ENCODE assay signal across 2 cellular contexts in genomic region chr19:3149089-3149488, GRCh38.
TF ChIP-seq lines count a peak whose summit lies in the region.

No MANE protein-coding gene starts in this region.

TF ChIP-seq in HepG2, 621 proteins besides CTCF, POLR2A, EP300 and RAD21:
- peak; percentile 96 for TF ChIP-seq MNT (IDR thresholded peaks at IDR 0.05)
- TF ChIP-seq ZNF709 (CRISPR knock-in tag; IDR thresholded peaks at IDR 0.05), result no peak
- TF ChIP-seq ZNF646 (CRISPR knock-in tag; IDR thresholded peaks at IDR 0.05), result peak; percentile 77; the same call in 1 of the 2 replicates

TF ChIP-seq in H1, 55 proteins besides CTCF, POLR2A, EP300 and RAD21:
- TF ChIP-seq KDM1A (IDR thresholded peaks at IDR 0.05; ENCODE audit: borderline replicate concordance, low read length) (peak; percentile 31; the same call in 1 of the 2 replicates), BCL11A (IDR thresholded peaks at IDR 0.05; ENCODE audit: low read depth in 2 of 2, low read length in 2 of 2) (no peak)
